ENCODE assay signal across 8 cellular contexts in genomic region chr1:43836267-43836951, GRCh38.
DNase-seq lines count a peak whose midpoint lies in the region; ATAC-seq and TF ChIP-seq lines count a peak whose summit lies in the region.

No MANE protein-coding gene starts in this region.

- H3K4me1 ChIP-seq in effector memory CD4-positive, alpha-beta T cell (ENCODE audit: control insufficient read depth, insufficient read depth, low read length, poor library complexity, severe bottlenecking), result peaks cover 4% of the 10 kb centered on the region
- H3K4me1 ChIP-seq in vagina, result peaks cover 21% of the 10 kb centered on the region

- DNase-seq in DMS79 (lab: John Stamatoyannopoulos, UW), result peak; percentile 91
- peak; percentile 90 for DNase-seq in NCI-H2107 treated with DMSO at 0.1 percent for 48 hours (lab: John Stamatoyannopoulos, UW; ENCODE audit: unreplicated experiment)
- DNase-seq in activated CD4-positive, CD25-positive, alpha-beta regulatory T cell treated with anti-CD3 and anti-CD28 coated beads, Interleukin-2, amount 50 U/mL, for 72 hours, result peak; percentile 46
- DNase-seq in effector memory CD4-positive, alpha-beta T cell, result peak in 2 of 3 donors; percentile 12 to 14
- peak; percentile 63 for DNase-seq in stimulated activated CD4-positive, alpha-beta T cell treated with anti-CD3 and anti-CD28 coated beads, Interleukin-12 subunit alpha, Interleukin-12 subunit beta, amount 100 ng/mL, for 4 hours
- DNase-seq in HuH-7.5 (ENCODE audit: low spot score), result no peak
- no peak for DNase-seq in vagina (ENCODE audit: extremely low spot score in 2 of 2)

- no peak for TF ChIP-seq POLR2A in vagina (IDR thresholded peaks at IDR 0.05)

- no peaks in the 10 kb centered on the region for H3K9me3 ChIP-seq in effector memory CD4-positive, alpha-beta T cell (ENCODE audit: control insufficient read depth, low read length)
- no peaks in the 10 kb centered on the region for H3K9me3 ChIP-seq in vagina

- intact Hi-C loops in vagina (cut with DNase I), result no loop called here

- H3K36me3 ChIP-seq in effector memory CD4-positive, alpha-beta T cell (ENCODE audit: control insufficient read depth, insufficient read depth, low read length), result peaks cover 10% of the 10 kb centered on the region
- no peaks in the 10 kb centered on the region for H3K36me3 ChIP-seq in vagina

- H3K27ac ChIP-seq in effector memory CD4-positive, alpha-beta T cell (ENCODE audit: insufficient read depth, low read length, poor library complexity, severe bottlenecking), result no peak overlapping the region
- H3K27ac ChIP-seq in vagina, result no peak overlapping the region

- peak; percentile 58 for ATAC-seq in HG02642 (IDR thresholded peaks at IDR 0.05; ENCODE audit: poor library complexity, unreplicated experiment)

- H3K4me3 ChIP-seq in effector memory CD4-positive, alpha-beta T cell (ENCODE audit: insufficient read depth, low read depth, low read length, poor library complexity, severe bottlenecking), result no peak overlapping the region
- no peak overlapping the region for H3K4me3 ChIP-seq in vagina

- H3K27me3 ChIP-seq in effector memory CD4-positive, alpha-beta T cell (replicated peaks; ENCODE audit: control insufficient read depth, insufficient read depth, low read length, poor library complexity, severe bottlenecking), result no peaks in the 10 kb centered on the region
- no peaks in the 10 kb centered on the region for H3K27me3 ChIP-seq in vagina

- TF ChIP-seq CTCF in vagina (IDR thresholded peaks at IDR 0.05), result no peak

Comparison
In these comparisons a context has a peak if more than half of its experiments do, and no peak if none do; other contexts are left out.
1. DNase-seq: peak in DMS79 (single experiment), NCI-H2107 treated with DMSO at 0.1 percent for 48 hours (single experiment), activated CD4-positive, CD25-positive, alpha-beta regulatory T cell treated with anti-CD3 and anti-CD28 coated beads, Interleukin-2, amount 50 U/mL, for 72 hours (single experiment), effector memory CD4-positive, alpha-beta T cell (2 of 3) and stimulated activated CD4-positive, alpha-beta T cell treated with anti-CD3 and anti-CD28 coated beads, Interleukin-12 subunit alpha, Interleukin-12 subunit beta, amount 100 ng/mL, for 4 hours (single experiment); none in HuH-7.5 (single experiment) and vagina (0 of 2).